1 cellular context compared by ENCODE assay signal in genomic region chr10:67934331-67934730, GRCh38.
TF ChIP-seq lines count a peak whose summit lies in the region.

No MANE protein-coding gene starts in this region.

TF ChIP-seq in K562, 482 proteins besides CTCF, POLR2A, EP300 and RAD21:
- TF ChIP-seq BRD4 (IDR thresholded peaks at IDR 0.05) (no peak), GTF2E2 (tag; IDR thresholded peaks at IDR 0.05) (no peak), U2AF2 (optimal IDR thresholded peaks at IDR 0.05; ENCODE audit: low read depth, low read length) (no peak), ZSCAN32 (CRISPR knock-in tag; IDR thresholded peaks at IDR 0.05) (no peak), CBX5 (IDR thresholded peaks at IDR 0.05; ENCODE audit: borderline replicate concordance, low read depth) (no peak), CREM (IDR thresholded peaks at IDR 0.05; ENCODE audit: low read depth) (no peak), PRMT5 (CRISPR knock-in tag; IDR thresholded peaks at IDR 0.05) (no peak), PRDM10 (IDR thresholded peaks at IDR 0.05; ENCODE audit: partially characterized antibody) (no peak), VEZF1 (CRISPR knock-in tag; IDR thresholded peaks at IDR 0.05) (no peak), ZNF561 (CRISPR knock-in tag; conservative IDR thresholded peaks at IDR 0.05) (no peak)
